ENCODE assay signal across 25 cellular contexts in the genomic region with DNA sequence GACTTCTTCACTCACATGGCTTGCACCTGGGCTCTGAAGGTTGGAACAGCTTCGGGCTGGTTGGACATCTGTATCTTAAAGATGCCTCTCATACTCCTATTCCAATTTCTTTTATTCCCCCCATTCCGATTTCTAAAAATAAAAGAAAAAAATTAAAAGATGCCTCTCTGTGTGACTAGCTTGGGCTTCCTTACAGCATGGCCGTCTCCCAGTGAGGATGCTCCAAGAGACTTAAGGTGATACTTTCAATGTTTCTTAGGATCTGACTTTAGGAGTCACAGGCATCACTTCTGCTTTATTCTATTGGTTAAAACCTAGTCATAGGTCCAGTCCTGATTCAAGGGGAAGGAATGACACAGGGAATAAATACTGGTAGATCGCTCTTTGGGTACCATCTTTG. TPM values are rescaled to one million over a fixed set of nuclear protein-coding genes. Genes with fewer than 3 reads are reported as not detected.
"Had no signal": no experiment of that assay in that cellular context is flagged by ENCODE, and none has a peak within 500 bp of the region (broad histone marks: within the 10 kb centered on the region; RNA-seq: fewer than 3 reads in every experiment).

No MANE protein-coding gene starts in this region.

- ATAC-seq: Panc1, PC-3 had no signal

- DNase-seq: KBM-7; MV-4-11; NCI-H1048; NCI-H1105; NCI-H1417; NCI-H1436 treated with DMSO at 0.1 percent for 48 hours; NCI-H1694; NCI-H187 treated with DMSO at 0.1 percent for 48 hours; NCI-H2029 treated with DMSO at 0.1 percent for 48 hours; NCI-H2227 treated with DMSO at 0.1 percent for 48 hours; NCI-H524; NCI-H526 treated with DMSO at 0.1 percent for 48 hours; NCI-H774; NK-92 treated with Interleukin-12 subunit alpha and Interleukin-12 subunit beta, amount 100 ng/mL, for 24 hours; PC-3; SHP77; SK-N-SH had no signal

- H3K9me3 ChIP-seq: SK-N-SH had no signal

- H3K4me2 ChIP-seq: SK-N-SH had no signal

- H3K9me2 ChIP-seq: SK-N-SH had no signal

- H3K27ac ChIP-seq: HL-60, RWPE1 had no signal

RNA-seq across cellular contexts. Expression of a gene that starts 9.9 kb away (rescaled TPM):
- total RNA-seq: LHCN-M2, MCF 10A, NCI-H460, OCI-LY7, PC-3 had no signal
- polyA plus RNA-seq: SK-N-SH had no signal

RNA-seq across cellular contexts. Expression of a gene that starts 37.0 kb away (rescaled TPM):
- total RNA-seq: LHCN-M2, MCF 10A, NCI-H460, OCI-LY7, PC-3, SK-MEL-5 had no signal
- polyA plus RNA-seq: SK-N-SH had no signal
